Comparison of ENCODE assay signal across 8 cellular contexts in the genomic region with DNA sequence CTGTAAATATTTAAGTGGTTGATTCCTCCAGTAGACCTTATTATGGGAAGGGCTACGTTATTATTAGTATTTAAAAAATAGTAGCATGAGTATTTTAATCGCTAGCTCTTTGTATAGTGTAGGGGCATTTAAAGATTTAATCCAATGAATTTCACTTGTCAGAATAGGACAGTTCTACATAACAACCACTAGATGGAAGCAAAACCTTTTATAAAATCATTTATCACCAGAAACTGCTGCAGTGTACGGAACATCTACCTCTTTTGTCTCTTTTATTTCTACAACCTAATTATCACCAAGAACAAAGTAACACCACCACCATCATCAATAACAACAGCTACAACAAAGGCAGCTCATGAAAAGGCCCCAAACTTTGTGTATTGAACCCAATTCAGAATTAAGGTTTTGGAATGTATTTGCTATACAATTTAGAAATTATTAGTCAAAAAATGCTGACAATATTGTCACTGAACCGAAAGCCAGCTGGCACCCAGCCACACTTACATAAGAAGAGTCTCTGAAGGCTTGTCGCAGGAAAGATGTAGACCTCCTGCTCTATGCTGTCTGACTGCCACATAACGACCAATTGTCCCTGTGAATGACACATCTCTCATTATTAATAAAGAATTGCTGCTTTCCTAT.
DNase-seq lines count a peak whose midpoint lies in the region; FAIRE-seq and TF ChIP-seq lines count a peak whose summit lies in the region.

No MANE protein-coding gene starts in this region.

- DNase-seq in EH (ENCODE audit: low read depth) (peak; percentile 32), HCEC 1CT (peak; percentile 41), NCI-H2171 treated with DMSO at 0.1 percent for 48 hours (lab: John Stamatoyannopoulos, UW) (peak; percentile 63), astrocyte of the hippocampus (ENCODE audit: low read depth, low spot score) (peak; percentile 33), keratinocyte (ENCODE audit: low read depth, low spot score) (no peak), vagina (ENCODE audit: extremely low spot score in 2 of 2) (no peak), occipital lobe (lab: John Stamatoyannopoulos, UW) (no peak)
- no peak for DNase-seq in activated CD8-positive, alpha-beta memory T cell treated with anti-CD3 and anti-CD28 coated beads, Interleukin-2, amount 50 U/mL, for 4 hours

- no peak overlapping the region for H3K4me2 ChIP-seq in keratinocyte (ENCODE audit: control insufficient read depth, extremely low read depth, insufficient read depth, low read depth, low read length)

- H4K20me1 ChIP-seq in keratinocyte (ENCODE audit: control insufficient read depth, extremely low read depth, insufficient read depth, low read length), result no peaks in the 10 kb centered on the region

- H3K27me3 ChIP-seq in keratinocyte (ENCODE audit: control insufficient read depth, extremely low read depth, insufficient read depth, low read length) (no peaks in the 10 kb centered on the region), vagina (no peaks in the 10 kb centered on the region)

- no peak for FAIRE-seq in keratinocyte (lab: Jason Lieb, UNC)

- no peak overlapping the region for H3K4me3 ChIP-seq in keratinocyte (ENCODE audit: control insufficient read depth in 2 of 3, extremely low read depth in 1 of 3, insufficient read depth in 2 of 3, low read depth in 1 of 3, low read length in 3 of 3)
- H3K4me3 ChIP-seq in vagina, result no peak overlapping the region

- H3K4me1 ChIP-seq in keratinocyte (ENCODE audit: control insufficient read depth, extremely low read depth, insufficient read depth, low read length) (no peaks in the 10 kb centered on the region), vagina (peaks cover 4% of the 10 kb centered on the region)

- H3K79me2 ChIP-seq in keratinocyte (ENCODE audit: control insufficient read depth, insufficient read depth, low read length), result no peaks in the 10 kb centered on the region

- dilution Hi-C loops in keratinocyte (cut with MboI; ENCODE audit: extremely low pct_ligation_motif_present, low sequenced_read_pairs), result no loop called here

- H3K27ac ChIP-seq in keratinocyte (ENCODE audit: control insufficient read depth, insufficient read depth, low read length) (no peak overlapping the region), vagina (no peak overlapping the region)

- no peak overlapping the region for H3K9ac ChIP-seq in keratinocyte (ENCODE audit: control insufficient read depth, extremely low read depth, insufficient read depth, low read length)

- no peak for TF ChIP-seq POLR2A in vagina (IDR thresholded peaks at IDR 0.05)

- H3K9me3 ChIP-seq in keratinocyte (ENCODE audit: control insufficient read depth, low read depth, low read length) (no peaks in the 10 kb centered on the region), vagina (no peaks in the 10 kb centered on the region)

- H2AFZ ChIP-seq in keratinocyte (ENCODE audit: control insufficient read depth, low read length), result no peak overlapping the region

- intact Hi-C loops in vagina (cut with DNase I), result no loop called here

- H3K9me1 ChIP-seq in keratinocyte (ENCODE audit: control insufficient read depth, extremely low read depth, insufficient read depth, low read length), result no peaks in the 10 kb centered on the region

- peak in 2 of 3 experiments; percentile 35 to 37 for TF ChIP-seq CTCF in keratinocyte (optimal IDR thresholded peaks at IDR 0.05 in 1 of 3, IDR thresholded peaks at IDR 0.05 in 1 of 3, conservative IDR thresholded peaks at IDR 0.05 in 1 of 3; ENCODE audit: extremely low read depth in 1 of 3, insufficient read depth in 2 of 3, low read length in 3 of 3)
- peak; percentile 41 to 61 (median 42) for TF ChIP-seq CTCF in vagina (IDR thresholded peaks at IDR 0.05)

- H3K36me3 ChIP-seq in keratinocyte (ENCODE audit: control insufficient read depth in 2 of 2, extremely low read depth in 1 of 2, insufficient read depth in 2 of 2, low read length in 2 of 2), result no peaks in the 10 kb centered on the region
- no peaks in the 10 kb centered on the region for H3K36me3 ChIP-seq in vagina

Comparison
In these comparisons a context has a peak if more than half of its experiments do, and no peak if none do; other contexts are left out.
1. DNase-seq: peak in EH (single experiment), HCEC 1CT (single experiment), NCI-H2171 treated with DMSO at 0.1 percent for 48 hours (single experiment) and astrocyte of the hippocampus (single experiment); none in keratinocyte (single experiment), vagina (0 of 2), activated CD8-positive, alpha-beta memory T cell treated with anti-CD3 and anti-CD28 coated beads, Interleukin-2, amount 50 U/mL, for 4 hours (single experiment) and occipital lobe (single experiment).